8 cellular contexts compared by ENCODE assay signal in the genomic region with DNA sequence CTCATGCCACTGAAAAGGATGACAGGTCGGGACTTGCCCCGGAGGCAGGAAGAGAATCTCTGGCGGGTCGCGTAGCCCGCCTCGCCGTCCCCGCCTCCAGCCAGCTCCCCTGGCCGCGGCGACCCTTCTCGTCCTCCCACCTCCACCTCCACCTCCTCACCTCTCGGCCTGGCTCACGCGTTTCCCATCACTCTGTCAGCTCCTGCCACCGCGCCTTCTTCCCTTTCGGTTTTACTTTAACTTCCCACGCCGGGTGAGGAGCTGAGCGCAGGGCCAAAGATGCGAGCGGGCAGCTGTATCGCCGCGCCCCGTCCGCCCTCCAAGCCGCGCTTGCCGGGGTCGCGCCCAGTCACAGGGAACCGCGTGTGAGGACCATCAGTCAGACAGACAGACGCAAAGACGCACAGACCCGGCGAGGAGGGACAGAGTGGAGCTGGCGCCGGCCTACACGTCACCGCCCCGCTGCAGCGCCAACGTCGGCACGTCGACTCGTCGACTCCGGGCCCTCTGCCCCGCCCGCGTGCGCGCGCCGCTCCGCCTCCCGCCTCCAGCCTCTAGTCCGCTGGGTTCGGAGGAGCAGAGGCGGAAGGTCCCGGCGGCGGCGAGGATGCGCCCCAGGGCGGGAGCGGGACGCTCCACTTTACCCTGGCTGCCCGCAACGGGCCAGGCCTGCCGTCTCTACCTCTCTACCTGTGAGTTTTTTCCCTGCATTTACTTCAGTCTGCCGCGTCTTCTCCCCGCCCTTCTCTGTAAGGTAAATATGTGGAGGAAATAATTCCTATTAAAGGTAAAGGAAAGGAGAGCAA. TPM values are rescaled to one million over a fixed set of nuclear protein-coding genes. Genes with fewer than 3 reads are reported as not detected.
A peak's percentile ranks its signal among the peaks of the same experiment; 100 is the strongest.
DNase-seq lines count a peak whose midpoint lies in the region; TF ChIP-seq lines count a peak whose summit lies in the region.

A gene with protein sequence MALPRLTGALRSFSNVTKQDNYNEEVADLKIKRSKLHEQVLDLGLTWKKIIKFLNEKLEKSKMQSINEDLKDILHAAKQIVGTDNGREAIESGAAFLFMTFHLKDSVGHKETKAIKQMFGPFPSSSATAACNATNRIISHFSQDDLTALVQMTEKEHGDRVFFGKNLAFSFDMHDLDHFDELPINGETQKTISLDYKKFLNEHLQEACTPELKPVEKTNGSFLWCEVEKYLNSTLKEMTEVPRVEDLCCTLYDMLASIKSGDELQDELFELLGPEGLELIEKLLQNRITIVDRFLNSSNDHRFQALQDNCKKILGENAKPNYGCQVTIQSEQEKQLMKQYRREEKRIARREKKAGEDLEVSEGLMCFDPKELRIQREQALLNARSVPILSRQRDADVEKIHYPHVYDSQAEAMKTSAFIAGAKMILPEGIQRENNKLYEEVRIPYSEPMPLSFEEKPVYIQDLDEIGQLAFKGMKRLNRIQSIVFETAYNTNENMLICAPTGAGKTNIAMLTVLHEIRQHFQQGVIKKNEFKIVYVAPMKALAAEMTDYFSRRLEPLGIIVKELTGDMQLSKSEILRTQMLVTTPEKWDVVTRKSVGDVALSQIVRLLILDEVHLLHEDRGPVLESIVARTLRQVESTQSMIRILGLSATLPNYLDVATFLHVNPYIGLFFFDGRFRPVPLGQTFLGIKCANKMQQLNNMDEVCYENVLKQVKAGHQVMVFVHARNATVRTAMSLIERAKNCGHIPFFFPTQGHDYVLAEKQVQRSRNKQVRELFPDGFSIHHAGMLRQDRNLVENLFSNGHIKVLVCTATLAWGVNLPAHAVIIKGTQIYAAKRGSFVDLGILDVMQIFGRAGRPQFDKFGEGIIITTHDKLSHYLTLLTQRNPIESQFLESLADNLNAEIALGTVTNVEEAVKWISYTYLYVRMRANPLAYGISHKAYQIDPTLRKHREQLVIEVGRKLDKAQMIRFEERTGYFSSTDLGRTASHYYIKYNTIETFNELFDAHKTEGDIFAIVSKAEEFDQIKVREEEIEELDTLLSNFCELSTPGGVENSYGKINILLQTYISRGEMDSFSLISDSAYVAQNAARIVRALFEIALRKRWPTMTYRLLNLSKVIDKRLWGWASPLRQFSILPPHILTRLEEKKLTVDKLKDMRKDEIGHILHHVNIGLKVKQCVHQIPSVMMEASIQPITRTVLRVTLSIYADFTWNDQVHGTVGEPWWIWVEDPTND (N-terminal part only) (minus strand): TSS at position 429 of the 806 bp plus-strand sequence. CDS start 13,332 bp downstream, outside the sequence.

- no peaks in the 10 kb centered on the region for H3K27me3 ChIP-seq in H7 (ENCODE audit: control insufficient read depth, insufficient read depth, low read length)
- H3K27me3 ChIP-seq in Loucy (ENCODE audit: insufficient read depth, low read length, poor library complexity, severe bottlenecking): no peaks in the 10 kb centered on the region
- no peaks in the 10 kb centered on the region for H3K27me3 ChIP-seq in neuron (ENCODE audit: insufficient read depth, low read length)

- peaks cover 44% of the 10 kb centered on the region for H3K4me1 ChIP-seq in Loucy (ENCODE audit: insufficient read depth, low read length, poor library complexity, severe bottlenecking)
- H3K4me1 ChIP-seq in neuron (ENCODE audit: insufficient read depth, low read length): peaks cover 27% of the 10 kb centered on the region

- H3K9me2 ChIP-seq in Loucy (replicated peaks; ENCODE audit: low read depth, low read length): no peaks in the 10 kb centered on the region

- no peaks in the 10 kb centered on the region for H3K9me3 ChIP-seq in Loucy (ENCODE audit: insufficient read depth, low read depth, low read length)
- H3K9me3 ChIP-seq in neuron (ENCODE audit: low read length): no peaks in the 10 kb centered on the region

- H3K36me3 ChIP-seq in H7 (replicated peaks; ENCODE audit: control insufficient read depth, insufficient read depth, low read length) (no peaks in the 10 kb centered on the region), Loucy (ENCODE audit: insufficient read depth, low read length) (no peaks in the 10 kb centered on the region), neuron (ENCODE audit: insufficient read depth, low read length) (no peaks in the 10 kb centered on the region)

- peak within 1 kb of the TSS; percentile 95 for H2AFZ ChIP-seq in Loucy (ENCODE audit: low read length)
- H2AFZ ChIP-seq in neuron (ENCODE audit: low read depth, low read length): peak within 1 kb of the TSS; percentile 98

- no peaks in the 10 kb centered on the region for H3F3A ChIP-seq in Loucy (ENCODE audit: low read depth)

- H3K4me2 ChIP-seq in Loucy (ENCODE audit: low read depth, low read length, poor library complexity, severe bottlenecking): peak within 1 kb of the TSS; percentile 92

- in situ Hi-C loops in G401 (cut with HindIII; ENCODE audit: low sequenced_read_pairs): no loop called here

- H4K20me1 ChIP-seq in Loucy (ENCODE audit: insufficient read depth, low read length, poor library complexity, severe bottlenecking): peaks cover 46% of the 10 kb centered on the region

- H3K4me3 ChIP-seq in H7 (ENCODE audit: insufficient read depth, low read depth, low read length): peak within 1 kb of the TSS; percentile 79
- H3K4me3 ChIP-seq in Loucy (ENCODE audit: low read length, poor library complexity, severe bottlenecking): peak within 1 kb of the TSS; percentile 93
- peak within 1 kb of the TSS; percentile 78 to 95 for H3K4me3 ChIP-seq in foreskin fibroblast (ENCODE audit: low read depth in 1 of 2, low read length in 2 of 2)
- H3K4me3 ChIP-seq in neuron (ENCODE audit: low read length): peak within 1 kb of the TSS; percentile 96

- H3K79me2 ChIP-seq in Loucy (ENCODE audit: insufficient read depth, low read length): peaks cover 56% of the 10 kb centered on the region

- H3K9ac ChIP-seq in Loucy (ENCODE audit: low read depth, low read length, poor library complexity, severe bottlenecking): peak within 1 kb of the TSS; percentile 99

- peak; percentile 90 for DNase-seq in G401 (ENCODE audit: low spot score)
- DNase-seq in H7: peak; percentile 89
- peak; percentile 43 for DNase-seq in SIG-M5 (lab: John Stamatoyannopoulos, UW)
- peak; percentile 85 for DNase-seq in activated gamma-delta T cell (lab: John Stamatoyannopoulos, UW)
- peak; percentile 94 to 98 for DNase-seq in foreskin fibroblast
- DNase-seq in stromal cell of bone marrow (ENCODE audit: low read depth): peak; percentile 84

- TF ChIP-seq CTCF in Loucy (conservative IDR thresholded peaks at IDR 0.05; ENCODE audit: low read length) (no peak), foreskin fibroblast (IDR thresholded peaks at IDR 0.05; ENCODE audit: low read depth, low read length) (no peak)

RNA-seq across cellular contexts. Expression of the gene that starts here (rescaled TPM):
- total RNA-seq in G401 (2014; rRNA removed; shearing (Covaris generic)): 31.3 and 43.8 TPM in 2 replicates
- 38.9 and 41.3 TPM in 2 replicates for total RNA-seq in H7 (2014; rRNA removed; shearing (Covaris generic))

Comparison
In these comparisons a context has a peak if more than half of its experiments do, and no peak if none do; other contexts are left out.
1. Peak in every context shown above with its lines: DNase-seq and H3K4me3 ChIP-seq.
2. DNase-seq: peak in every context shown above with its lines; median percentile 96 in foreskin fibroblast; 90 in G401; 89 in H7; 85 in activated gamma-delta T cell; 84 in stromal cell of bone marrow; 43 in SIG-M5.